In the genomic region with DNA sequence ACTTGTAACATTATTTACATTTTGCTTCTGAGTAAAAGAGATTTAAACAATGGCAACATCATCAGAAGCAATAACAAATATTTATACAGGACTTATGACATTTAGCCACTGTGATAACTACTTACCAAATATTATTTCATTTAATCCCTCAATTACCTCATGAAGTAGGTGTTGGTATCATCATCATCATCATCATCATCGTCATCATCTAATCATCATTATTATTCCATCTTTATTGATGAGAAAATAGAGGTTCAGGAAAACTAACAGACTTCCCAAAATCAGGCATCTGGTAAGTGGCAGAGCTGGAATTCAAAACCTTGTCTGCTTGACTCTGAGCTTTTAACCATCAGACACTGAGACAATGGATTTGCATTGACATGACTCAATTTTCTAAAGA, we compare ENCODE assay signal across 27 cellular contexts.
"Had no signal": no experiment of that assay in that cellular context is flagged by ENCODE, and none has a peak within 500 bp of the region (broad histone marks: within the 10 kb centered on the region; RNA-seq: fewer than 3 reads in every experiment).

No MANE protein-coding gene starts in this region.

- H3K27me3 ChIP-seq: stomach, suprapubic skin, testis, thyroid gland, tibial artery, tibial nerve, transverse colon, upper lobe of left lung, upper lobe of right lung, uterus, vagina had no signal

- DNase-seq: stimulated activated CD4-positive, alpha-beta T cell treated with anti-CD3 and anti-CD28 coated beads, Interleukin-2, amount 100 ng/mL, for 48 hours; stimulated activated CD4-positive, alpha-beta T cell treated with anti-CD3 and anti-CD28 coated beads, Interleukin-4, amount 100 ng/mL, for 1 hour; stimulated activated CD4-positive, alpha-beta T cell treated with anti-CD3 and anti-CD28 coated beads, Interleukin-4, amount 100 ng/mL, for 24 hours; stimulated activated CD4-positive, alpha-beta T cell treated with anti-CD3 and anti-CD28 coated beads, Interleukin-4, amount 100 ng/mL, for 4 hours; stimulated activated CD8-positive, alpha-beta memory T cell treated with anti-CD3 and anti-CD28 coated beads, Interleukin-4, amount 100 ng/mL, for 48 hours; stimulated activated naive B cell treated with anti-CD40 and anti-IgM and Interleukin-4, amounts not matched to agents 10 μg/mL and 1 μg/mL and 100 μg/mL, for 72 hours; stimulated activated naive CD4-positive, alpha-beta T cell; stimulated activated naive CD4-positive, alpha-beta T cell treated with Interleukin-2 at 50 U/mL for 16 hours; stimulated activated naive CD8-positive, alpha-beta T cell treated with anti-CD3 and anti-CD28 coated beads, Interleukin-15, amount 100 ng/mL, for 72 hours; stimulated activated naive CD8-positive, alpha-beta T cell treated with anti-CD3 and anti-CD28 coated beads, Interleukin-15, Interleukin-2, amounts not matched to agents 100 U/mL and 50 U/mL, for 24 hours; stomach; substantia nigra; testis; thyroid gland; tibial artery; transverse colon; trophoblast cell; upper lobe of left lung; upper lobe of right lung; uterus had no signal

- H3K9me3 ChIP-seq: stomach, suprapubic skin, testis, thoracic aorta, thyroid gland, tibial artery, tibial nerve, transverse colon, upper lobe of left lung, upper lobe of right lung, uterus, vagina had no signal

- H3K36me3 ChIP-seq: stomach, suprapubic skin, thoracic aorta, thyroid gland, tibial artery, tibial nerve, transverse colon, upper lobe of left lung, upper lobe of right lung, uterus, vagina had no signal

- FAIRE-seq: urothelium cell line had no signal

- H3K27ac ChIP-seq: stomach, suprapubic skin, testis, thoracic aorta, thyroid gland, tibial artery, tibial nerve, transverse colon, upper lobe of left lung, upper lobe of right lung, uterus, vagina had no signal

- H3K4me1 ChIP-seq: stomach, thyroid gland, tibial artery, transverse colon, upper lobe of left lung, upper lobe of right lung, uterus, vagina had no signal

- H3K4me3 ChIP-seq: stomach, suprapubic skin, testis, thoracic aorta, thyroid gland, tibial artery, tibial nerve, transverse colon, upper lobe of left lung, upper lobe of right lung, uterus, vagina had no signal

- ATAC-seq: stimulated activated effector memory CD8-positive, alpha-beta T cell treated with anti-CD3 and anti-CD28 coated beads, Interleukin-12 subunit alpha, Interleukin-12 subunit beta, amount 100 ng/mL, for 72 hours; stimulated activated memory B cell treated with anti-CD40 and anti-IgM and Interleukin-4, amounts not matched to agents 10 μg/mL and 1 μg/mL and 100 μg/mL, for 72 hours; stimulated activated naive B cell treated with anti-CD40 and anti-IgM and Interleukin-4, amounts not matched to agents 10 μg/mL and 1 μg/mL and 100 μg/mL, for 72 hours; stimulated activated naive CD8-positive, alpha-beta T cell treated with anti-CD3 and anti-CD28 coated beads, Interleukin-15, amount 100 ng/mL, for 72 hours; stimulated activated naive CD8-positive, alpha-beta T cell treated with anti-CD3 and anti-CD28 coated beads, Interleukin-15, Interleukin-2, amounts not matched to agents 100 U/mL and 50 U/mL, for 24 hours; upper lobe of right lung had no signal
